Comparison of ENCODE assay signal across 23 cellular contexts in the genomic region with DNA sequence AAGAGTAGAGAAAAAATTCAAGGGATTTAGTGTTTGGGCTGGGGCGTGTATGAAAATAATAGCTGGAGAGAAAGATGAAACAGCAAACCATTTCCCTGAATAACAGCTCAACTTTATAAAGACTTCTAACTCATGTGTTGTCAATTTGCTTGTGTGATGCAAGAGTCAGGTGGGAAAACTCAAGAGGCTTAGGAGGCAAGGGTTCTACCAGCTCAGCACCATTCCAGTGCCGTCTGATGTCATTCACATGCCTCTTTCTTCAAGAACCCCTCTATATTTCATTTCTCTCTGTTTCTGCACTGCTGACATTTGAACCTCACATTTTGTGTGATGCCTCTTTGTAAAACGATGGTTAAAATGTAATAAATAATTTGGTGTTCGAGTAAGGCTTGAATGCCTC.
DNase-seq lines count a peak whose midpoint lies in the region; TF ChIP-seq lines count a peak whose summit lies in the region.
"Had no signal": no experiment of that assay in that cellular context is flagged by ENCODE, and none has a peak within 500 bp of the region (broad histone marks: within the 10 kb centered on the region; RNA-seq: fewer than 3 reads in every experiment).

No MANE protein-coding gene starts in this region.

- H4K20me1 ChIP-seq in osteoblast (ENCODE audit: insufficient read depth, low read length): peaks cover 7% of the 10 kb centered on the region

- DNase-seq in NCI-H2029 (lab: John Stamatoyannopoulos, UW) (peak; percentile 40), adipocyte (ENCODE audit: low read depth) (peak; percentile 63), mesendoderm (peak; percentile 28), osteoblast (ENCODE audit: insufficient read length, low spot score, missing footprints) (no peak), spleen (no peak), NCI-H2081 (lab: John Stamatoyannopoulos, UW) (no peak)
- DNase-seq: BE2C; Caco-2; CD4-positive, CD25-positive, alpha-beta regulatory T cell; DMS 273 treated with DMSO at 0.1 percent for 48 hours; GDM1; Karpas-422; MV-4-11; NCI-H187; NCI-H446 treated with DMSO at 0.1 percent for 48 hours; PC-9; SHP77 treated with DMSO at 0.1 percent for 48 hours; SW 1271; T-helper 17 cell had no signal

- 100% methylated on average over 1 of the region's 4 CpGs for WGBS in mesendoderm (ENCODE audit: extremely low coverage, insufficient coverage, low lambda C conversion rate)
- WGBS in spleen, 5 donors: 82 to 92% (median 85%) methylated on average over 4 of the region's 4 CpGs

- H3K4me2 ChIP-seq in mesendoderm (ENCODE audit: low read length) (no peak overlapping the region), osteoblast (ENCODE audit: insufficient read depth, low read length) (no peak overlapping the region)
- H3K4me2 ChIP-seq: A549, PC-9 had no signal

- peaks cover 26% of the 10 kb centered on the region for H3K4me1 ChIP-seq in adipocyte (ENCODE audit: control insufficient read depth, insufficient read depth, low read length)
- H3K4me1 ChIP-seq in mesendoderm (ENCODE audit: control insufficient read depth, low read depth, low read length): peaks cover 2% of the 10 kb centered on the region
- no peaks in the 10 kb centered on the region for H3K4me1 ChIP-seq in osteoblast (ENCODE audit: insufficient read depth, low read length)
- peaks cover 0 to 11% (median 0%) of the 10 kb centered on the region in 6 donors for H3K4me1 ChIP-seq in spleen
- H3K4me1 ChIP-seq: A549, BE2C, Caco-2 had no signal

- no peak overlapping the region for H4K8ac ChIP-seq in mesendoderm (ENCODE audit: low read depth, low read length)

- no peak overlapping the region for H3K4me3 ChIP-seq in adipocyte (ENCODE audit: low read length)
- H3K4me3 ChIP-seq in mesendoderm (ENCODE audit: low read length): no peak overlapping the region
- H3K4me3 ChIP-seq in osteoblast (ENCODE audit: insufficient read depth, low read length): no peak overlapping the region
- H3K4me3 ChIP-seq in spleen: no peak overlapping the region
- H3K4me3 ChIP-seq: A549, PC-9, SK-N-MC had no signal

- no peak overlapping the region for H3K23ac ChIP-seq in mesendoderm (ENCODE audit: low read length)

- H3K36me3 ChIP-seq in adipocyte (ENCODE audit: control insufficient read depth, insufficient read depth, low read length, severe bottlenecking) (no peaks in the 10 kb centered on the region), mesendoderm (ENCODE audit: control insufficient read depth, insufficient read depth, low read length) (no peaks in the 10 kb centered on the region), osteoblast (ENCODE audit: insufficient read depth, low read length) (no peaks in the 10 kb centered on the region), spleen (no peaks in the 10 kb centered on the region)
- H3K36me3 ChIP-seq: BE2C had no signal

- no peak overlapping the region for H4K5ac ChIP-seq in mesendoderm (ENCODE audit: low read length)

- H2BK5ac ChIP-seq in mesendoderm (ENCODE audit: low read length): no peak overlapping the region

- no peaks in the 10 kb centered on the region for H3K79me1 ChIP-seq in mesendoderm (ENCODE audit: low read length)

- no peak overlapping the region for H3K56ac ChIP-seq in mesendoderm (ENCODE audit: low read length)

- no peak overlapping the region for H3K9ac ChIP-seq in adipocyte (ENCODE audit: low read length)
- no peak overlapping the region for H3K9ac ChIP-seq in mesendoderm (ENCODE audit: low read length)

- no peak overlapping the region for H3K4ac ChIP-seq in mesendoderm (ENCODE audit: low read depth, low read length)

- H3K79me2 ChIP-seq in mesendoderm (ENCODE audit: control insufficient read depth, insufficient read depth, low read length): no peaks in the 10 kb centered on the region
- peaks cover 27% of the 10 kb centered on the region for H3K79me2 ChIP-seq in osteoblast (ENCODE audit: insufficient read depth, low read length)

- no peak for TF ChIP-seq POLR2A in spleen (IDR thresholded peaks at IDR 0.05)

- H2AK5ac ChIP-seq in mesendoderm (ENCODE audit: low read length): no peak overlapping the region

- H3K27ac ChIP-seq in 22Rv1 (peak overlapping the region; percentile 82; the same call in 1 of the 2 replicates), mesendoderm (ENCODE audit: low read depth, low read length) (no peak overlapping the region), osteoblast (ENCODE audit: low read depth, low read length) (no peak overlapping the region), spleen (no peak overlapping the region)
- H3K27ac ChIP-seq: A549, PC-9, RWPE1, SK-N-MC had no signal

- TF ChIP-seq CTCF in 22Rv1 (IDR thresholded peaks at IDR 0.05): no peak
- no peak for TF ChIP-seq CTCF in osteoblast (IDR thresholded peaks at IDR 0.05; ENCODE audit: extremely low read depth, low read depth, low read length)
- no peak for TF ChIP-seq CTCF in spleen (IDR thresholded peaks at IDR 0.05 in 8 of 11, conservative IDR thresholded peaks at IDR 0.05 in 3 of 11)

- H3K18ac ChIP-seq in mesendoderm (ENCODE audit: low read length): no peak overlapping the region

- no peak overlapping the region for H2BK120ac ChIP-seq in mesendoderm (ENCODE audit: low read depth, low read length)

- intact Hi-C loops in spleen (cut with DNase I; ENCODE audit: low total_unique reads): no loop called here

- H3K9me3 ChIP-seq in adipocyte (ENCODE audit: control insufficient read depth, low read length) (no peaks in the 10 kb centered on the region), osteoblast (ENCODE audit: low read depth, low read length) (no peaks in the 10 kb centered on the region), spleen (peaks cover 0 to 3% (median 0%) of the 10 kb centered on the region in 8 donors)
- H3K9me3 ChIP-seq: A549, BE2C, Caco-2 had no signal

- no peak overlapping the region for H2AFZ ChIP-seq in osteoblast (ENCODE audit: low read length)
- H2AFZ ChIP-seq: PC-9 had no signal

- H3K27me3 ChIP-seq in adipocyte (replicated peaks; ENCODE audit: control insufficient read depth, insufficient read depth, low read length) (no peaks in the 10 kb centered on the region), mesendoderm (ENCODE audit: insufficient read depth, low read length, poor library complexity) (no peaks in the 10 kb centered on the region), osteoblast (ENCODE audit: insufficient read depth, low read length) (no peaks in the 10 kb centered on the region), spleen (replicated peaks in 1 of 7) (no peaks in the 10 kb centered on the region)
- H3K27me3 ChIP-seq: BE2C had no signal

- H2BK15ac ChIP-seq in mesendoderm (replicated peaks; ENCODE audit: low read depth): no peak overlapping the region

Comparison
In these comparisons a context has a peak if more than half of its experiments do, and no peak if none do; other contexts are left out.
1. DNase-seq: peak in NCI-H2029 (single experiment), adipocyte (single experiment) and mesendoderm (single experiment); none in osteoblast (single experiment), spleen (single experiment) and NCI-H2081 (0 of 2).